ENCODE assay signal across 1 cellular context in the genomic region with DNA sequence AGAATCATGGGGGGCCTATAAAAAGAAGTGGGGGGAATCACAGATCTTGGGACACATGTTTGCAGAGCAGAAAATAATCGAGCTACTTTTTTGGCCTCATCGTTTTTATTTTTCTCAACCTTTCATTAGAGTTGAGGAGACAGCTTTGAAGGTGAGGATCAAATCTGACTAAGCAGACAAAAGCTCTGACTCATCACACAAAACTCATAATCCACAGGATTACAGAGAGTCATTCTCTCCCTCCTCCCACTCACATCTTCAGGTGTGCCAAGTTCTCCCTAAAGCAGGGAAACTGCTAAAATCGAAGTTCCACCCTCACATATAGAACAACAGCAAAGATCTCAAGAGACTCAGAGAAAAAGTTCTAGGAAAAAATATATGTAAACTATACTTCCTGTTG.
A peak's percentile ranks its signal among the peaks of the same experiment; 100 is the strongest.
TF ChIP-seq lines count a peak whose summit lies in the region.

No MANE protein-coding gene starts in this region.

TF ChIP-seq in K562, 482 proteins besides CTCF, POLR2A, EP300 and RAD21 (continued from another document and continues in another):
- TF ChIP-seq MED1 (CRISPR knock-in tag; IDR thresholded peaks at IDR 0.05; ENCODE audit: borderline replicate concordance): no peak
- TF ChIP-seq ZNF253 (CRISPR knock-in tag; conservative IDR thresholded peaks at IDR 0.05): no peak
- TF ChIP-seq SMARCA4 (IDR thresholded peaks at IDR 0.05): peak; percentile 28; the same call in 1 of the 2 replicates
- no peak for TF ChIP-seq ZC3H8 (IDR thresholded peaks at IDR 0.05)
- no peak for TF ChIP-seq KLF6 (CRISPR knock-in tag; IDR thresholded peaks at IDR 0.05; ENCODE audit: borderline replicate concordance)
- TF ChIP-seq ZFP30 (CRISPR knock-in tag; IDR thresholded peaks at IDR 0.05; ENCODE audit: borderline replicate concordance): no peak
- TF ChIP-seq SOX6 (IDR thresholded peaks at IDR 0.05): no peak
- TF ChIP-seq COPS2 (conservative IDR thresholded peaks at IDR 0.05): no peak
- TF ChIP-seq, protein P1, sequence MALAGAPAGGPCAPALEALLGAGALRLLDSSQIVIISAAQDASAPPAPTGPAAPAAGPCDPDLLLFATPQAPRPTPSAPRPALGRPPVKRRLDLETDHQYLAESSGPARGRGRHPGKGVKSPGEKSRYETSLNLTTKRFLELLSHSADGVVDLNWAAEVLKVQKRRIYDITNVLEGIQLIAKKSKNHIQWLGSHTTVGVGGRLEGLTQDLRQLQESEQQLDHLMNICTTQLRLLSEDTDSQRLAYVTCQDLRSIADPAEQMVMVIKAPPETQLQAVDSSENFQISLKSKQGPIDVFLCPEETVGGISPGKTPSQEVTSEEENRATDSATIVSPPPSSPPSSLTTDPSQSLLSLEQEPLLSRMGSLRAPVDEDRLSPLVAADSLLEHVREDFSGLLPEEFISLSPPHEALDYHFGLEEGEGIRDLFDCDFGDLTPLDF (CRISPR knock-in tag; IDR thresholded peaks at IDR 0.05): no peak
- no peak for TF ChIP-seq SP1 (CRISPR knock-in tag; IDR thresholded peaks at IDR 0.05)
- no peak for TF ChIP-seq SNIP1 (IDR thresholded peaks at IDR 0.05; ENCODE audit: low read depth)
- no peak for TF ChIP-seq ZNF184 (CRISPR knock-in tag; IDR thresholded peaks at IDR 0.05)
- TF ChIP-seq RBM25 (IDR thresholded peaks at IDR 0.05; ENCODE audit: low read depth, low read length, severe bottlenecking): no peak
- peak; percentile 60 for TF ChIP-seq EGR1 (conservative IDR thresholded peaks at IDR 0.05)
- no peak for TF ChIP-seq KAT7 (CRISPR knock-in tag; IDR thresholded peaks at IDR 0.05; ENCODE audit: borderline replicate concordance)
- TF ChIP-seq YBX1 (IDR thresholded peaks at IDR 0.05): no peak
- no peak for TF ChIP-seq CHD4 (IDR thresholded peaks at IDR 0.05; ENCODE audit: insufficient read depth, insufficient replicate concordance, low read depth, low read length, poor library complexity, severe bottlenecking)
- TF ChIP-seq, protein P2, sequence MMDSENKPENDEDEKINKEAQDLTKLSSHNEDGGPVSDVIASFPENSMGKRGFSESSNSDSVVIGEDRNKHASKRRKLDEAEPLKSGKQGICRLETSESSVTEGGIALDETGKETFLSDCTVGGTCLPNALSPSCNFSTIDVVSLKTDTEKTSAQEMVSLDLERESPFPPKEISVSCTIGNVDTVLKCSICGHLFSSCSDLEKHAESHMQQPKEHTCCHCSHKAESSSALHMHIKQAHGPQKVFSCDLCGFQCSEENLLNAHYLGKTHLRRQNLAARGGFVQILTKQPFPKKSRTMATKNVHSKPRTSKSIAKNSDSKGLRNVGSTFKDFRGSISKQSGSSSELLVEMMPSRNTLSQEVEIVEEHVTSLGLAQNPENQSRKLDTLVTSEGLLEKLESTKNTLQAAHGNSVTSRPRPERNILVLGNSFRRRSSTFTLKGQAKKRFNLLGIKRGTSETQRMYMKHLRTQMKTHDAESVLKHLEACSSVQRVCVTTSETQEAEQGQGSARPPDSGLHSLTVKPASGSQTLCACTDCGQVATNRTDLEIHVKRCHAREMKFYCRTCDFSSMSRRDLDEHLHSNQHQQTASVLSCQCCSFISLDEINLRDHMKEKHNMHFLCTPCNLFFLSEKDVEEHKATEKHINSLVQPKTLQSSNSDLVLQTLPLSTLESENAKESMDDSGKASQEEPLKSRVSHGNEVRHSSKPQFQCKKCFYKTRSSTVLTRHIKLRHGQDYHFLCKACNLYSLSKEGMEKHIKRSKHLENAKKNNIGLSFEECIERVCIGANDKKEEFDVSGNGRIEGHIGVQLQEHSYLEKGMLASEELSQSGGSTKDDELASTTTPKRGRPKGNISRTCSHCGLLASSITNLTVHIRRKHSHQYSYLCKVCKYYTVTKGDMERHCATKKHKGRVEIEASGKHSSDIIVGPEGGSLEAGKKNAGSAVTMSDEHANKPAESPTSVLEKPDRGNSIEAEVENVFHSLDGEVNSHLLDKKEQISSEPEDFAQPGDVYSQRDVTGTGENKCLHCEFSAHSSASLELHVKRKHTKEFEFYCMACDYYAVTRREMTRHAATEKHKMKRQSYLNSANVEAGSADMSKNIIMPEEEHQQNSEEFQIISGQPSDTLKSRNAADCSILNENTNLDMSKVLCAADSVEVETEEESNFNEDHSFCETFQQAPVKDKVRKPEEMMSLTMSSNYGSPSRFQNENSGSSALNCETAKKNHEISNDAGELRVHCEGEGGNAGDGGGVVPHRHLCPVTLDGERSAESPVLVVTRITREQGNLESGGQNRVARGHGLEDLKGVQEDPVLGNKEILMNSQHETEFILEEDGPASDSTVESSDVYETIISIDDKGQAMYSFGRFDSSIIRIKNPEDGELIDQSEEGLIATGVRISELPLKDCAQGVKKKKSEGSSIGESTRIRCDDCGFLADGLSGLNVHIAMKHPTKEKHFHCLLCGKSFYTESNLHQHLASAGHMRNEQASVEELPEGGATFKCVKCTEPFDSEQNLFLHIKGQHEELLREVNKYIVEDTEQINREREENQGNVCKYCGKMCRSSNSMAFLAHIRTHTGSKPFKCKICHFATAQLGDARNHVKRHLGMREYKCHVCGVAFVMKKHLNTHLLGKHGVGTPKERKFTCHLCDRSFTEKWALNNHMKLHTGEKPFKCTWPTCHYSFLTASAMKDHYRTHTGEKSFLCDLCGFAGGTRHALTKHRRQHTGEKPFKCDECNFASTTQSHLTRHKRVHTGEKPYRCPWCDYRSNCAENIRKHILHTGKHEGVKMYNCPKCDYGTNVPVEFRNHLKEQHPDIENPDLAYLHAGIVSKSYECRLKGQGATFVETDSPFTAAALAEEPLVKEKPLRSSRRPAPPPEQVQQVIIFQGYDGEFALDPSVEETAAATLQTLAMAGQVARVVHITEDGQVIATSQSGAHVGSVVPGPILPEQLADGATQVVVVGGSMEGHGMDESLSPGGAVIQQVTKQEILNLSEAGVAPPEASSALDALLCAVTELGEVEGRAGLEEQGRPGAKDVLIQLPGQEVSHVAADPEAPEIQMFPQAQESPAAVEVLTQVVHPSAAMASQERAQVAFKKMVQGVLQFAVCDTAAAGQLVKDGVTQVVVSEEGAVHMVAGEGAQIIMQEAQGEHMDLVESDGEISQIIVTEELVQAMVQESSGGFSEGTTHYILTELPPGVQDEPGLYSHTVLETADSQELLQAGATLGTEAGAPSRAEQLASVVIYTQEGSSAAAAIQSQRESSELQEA (IDR thresholded peaks at IDR 0.05; ENCODE audit: low read depth): no peak
- TF ChIP-seq HDAC3 (IDR thresholded peaks at IDR 0.05; ENCODE audit: borderline replicate concordance, partially characterized antibody): no peak
- TF ChIP-seq WHSC1 (IDR thresholded peaks at IDR 0.05; ENCODE audit: low read length): no peak
- TF ChIP-seq, protein P3, sequence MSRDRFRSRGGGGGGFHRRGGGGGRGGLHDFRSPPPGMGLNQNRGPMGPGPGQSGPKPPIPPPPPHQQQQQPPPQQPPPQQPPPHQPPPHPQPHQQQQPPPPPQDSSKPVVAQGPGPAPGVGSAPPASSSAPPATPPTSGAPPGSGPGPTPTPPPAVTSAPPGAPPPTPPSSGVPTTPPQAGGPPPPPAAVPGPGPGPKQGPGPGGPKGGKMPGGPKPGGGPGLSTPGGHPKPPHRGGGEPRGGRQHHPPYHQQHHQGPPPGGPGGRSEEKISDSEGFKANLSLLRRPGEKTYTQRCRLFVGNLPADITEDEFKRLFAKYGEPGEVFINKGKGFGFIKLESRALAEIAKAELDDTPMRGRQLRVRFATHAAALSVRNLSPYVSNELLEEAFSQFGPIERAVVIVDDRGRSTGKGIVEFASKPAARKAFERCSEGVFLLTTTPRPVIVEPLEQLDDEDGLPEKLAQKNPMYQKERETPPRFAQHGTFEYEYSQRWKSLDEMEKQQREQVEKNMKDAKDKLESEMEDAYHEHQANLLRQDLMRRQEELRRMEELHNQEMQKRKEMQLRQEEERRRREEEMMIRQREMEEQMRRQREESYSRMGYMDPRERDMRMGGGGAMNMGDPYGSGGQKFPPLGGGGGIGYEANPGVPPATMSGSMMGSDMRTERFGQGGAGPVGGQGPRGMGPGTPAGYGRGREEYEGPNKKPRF (IDR thresholded peaks at IDR 0.05; ENCODE audit: low read depth, low read length): no peak
- peak; percentile 46 for TF ChIP-seq NFE2 (IDR thresholded peaks at IDR 0.05; ENCODE audit: low read depth)
- no peak for TF ChIP-seq ZSCAN29 (IDR thresholded peaks at IDR 0.05)
- no peak for TF ChIP-seq KAT8 (IDR thresholded peaks at IDR 0.05; ENCODE audit: low read depth)
- TF ChIP-seq, protein P4, sequence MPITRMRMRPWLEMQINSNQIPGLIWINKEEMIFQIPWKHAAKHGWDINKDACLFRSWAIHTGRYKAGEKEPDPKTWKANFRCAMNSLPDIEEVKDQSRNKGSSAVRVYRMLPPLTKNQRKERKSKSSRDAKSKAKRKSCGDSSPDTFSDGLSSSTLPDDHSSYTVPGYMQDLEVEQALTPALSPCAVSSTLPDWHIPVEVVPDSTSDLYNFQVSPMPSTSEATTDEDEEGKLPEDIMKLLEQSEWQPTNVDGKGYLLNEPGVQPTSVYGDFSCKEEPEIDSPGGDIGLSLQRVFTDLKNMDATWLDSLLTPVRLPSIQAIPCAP (CRISPR knock-in tag; IDR thresholded peaks at IDR 0.05; ENCODE audit: borderline replicate concordance): no peak
- no peak for TF ChIP-seq SMC3 (conservative IDR thresholded peaks at IDR 0.05; ENCODE audit: insufficient read depth, low read depth, low read length)
- TF ChIP-seq ZNF263 (CRISPR knock-in tag; IDR thresholded peaks at IDR 0.05; ENCODE audit: borderline replicate concordance): peak; percentile 23; the same call in 1 of the 2 replicates
- TF ChIP-seq, protein P5, sequence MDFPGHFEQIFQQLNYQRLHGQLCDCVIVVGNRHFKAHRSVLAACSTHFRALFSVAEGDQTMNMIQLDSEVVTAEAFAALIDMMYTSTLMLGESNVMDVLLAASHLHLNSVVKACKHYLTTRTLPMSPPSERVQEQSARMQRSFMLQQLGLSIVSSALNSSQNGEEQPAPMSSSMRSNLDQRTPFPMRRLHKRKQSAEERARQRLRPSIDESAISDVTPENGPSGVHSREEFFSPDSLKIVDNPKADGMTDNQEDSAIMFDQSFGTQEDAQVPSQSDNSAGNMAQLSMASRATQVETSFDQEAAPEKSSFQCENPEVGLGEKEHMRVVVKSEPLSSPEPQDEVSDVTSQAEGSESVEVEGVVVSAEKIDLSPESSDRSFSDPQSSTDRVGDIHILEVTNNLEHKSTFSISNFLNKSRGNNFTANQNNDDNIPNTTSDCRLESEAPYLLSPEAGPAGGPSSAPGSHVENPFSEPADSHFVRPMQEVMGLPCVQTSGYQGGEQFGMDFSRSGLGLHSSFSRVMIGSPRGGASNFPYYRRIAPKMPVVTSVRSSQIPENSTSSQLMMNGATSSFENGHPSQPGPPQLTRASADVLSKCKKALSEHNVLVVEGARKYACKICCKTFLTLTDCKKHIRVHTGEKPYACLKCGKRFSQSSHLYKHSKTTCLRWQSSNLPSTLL (IDR thresholded peaks at IDR 0.05): no peak
- no peak for TF ChIP-seq ZNF507 (tag; conservative IDR thresholded peaks at IDR 0.05)
- no peak for TF ChIP-seq TCF3 (CRISPR knock-in tag; IDR thresholded peaks at IDR 0.05)
- no peak for TF ChIP-seq BMI1 (IDR thresholded peaks at IDR 0.05; ENCODE audit: low read length)
- TF ChIP-seq U2AF1 (optimal IDR thresholded peaks at IDR 0.05; ENCODE audit: low read depth, low read length): no peak
- no peak for TF ChIP-seq ARID2 (IDR thresholded peaks at IDR 0.05)
- no peak for TF ChIP-seq SLC30A9 (CRISPR knock-in tag; IDR thresholded peaks at IDR 0.05)
- no peak for TF ChIP-seq CC2D1A (IDR thresholded peaks at IDR 0.05)
- no peak for TF ChIP-seq ZNF347 (CRISPR knock-in tag; IDR thresholded peaks at IDR 0.05; ENCODE audit: low read depth)
- no peak for TF ChIP-seq HCFC1 (IDR thresholded peaks at IDR 0.05; ENCODE audit: low read depth, low read length)
- TF ChIP-seq, protein P6, sequence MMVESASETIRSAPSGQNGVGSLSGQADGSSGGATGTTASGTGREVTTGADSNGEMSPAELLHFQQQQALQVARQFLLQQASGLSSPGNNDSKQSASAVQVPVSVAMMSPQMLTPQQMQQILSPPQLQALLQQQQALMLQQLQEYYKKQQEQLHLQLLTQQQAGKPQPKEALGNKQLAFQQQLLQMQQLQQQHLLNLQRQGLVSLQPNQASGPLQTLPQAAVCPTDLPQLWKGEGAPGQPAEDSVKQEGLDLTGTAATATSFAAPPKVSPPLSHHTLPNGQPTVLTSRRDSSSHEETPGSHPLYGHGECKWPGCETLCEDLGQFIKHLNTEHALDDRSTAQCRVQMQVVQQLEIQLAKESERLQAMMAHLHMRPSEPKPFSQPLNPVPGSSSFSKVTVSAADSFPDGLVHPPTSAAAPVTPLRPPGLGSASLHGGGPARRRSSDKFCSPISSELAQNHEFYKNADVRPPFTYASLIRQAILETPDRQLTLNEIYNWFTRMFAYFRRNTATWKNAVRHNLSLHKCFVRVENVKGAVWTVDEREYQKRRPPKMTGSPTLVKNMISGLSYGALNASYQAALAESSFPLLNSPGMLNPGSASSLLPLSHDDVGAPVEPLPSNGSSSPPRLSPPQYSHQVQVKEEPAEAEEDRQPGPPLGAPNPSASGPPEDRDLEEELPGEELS (CRISPR knock-in tag; IDR thresholded peaks at IDR 0.05; ENCODE audit: borderline replicate concordance): no peak
- TF ChIP-seq, protein P7, sequence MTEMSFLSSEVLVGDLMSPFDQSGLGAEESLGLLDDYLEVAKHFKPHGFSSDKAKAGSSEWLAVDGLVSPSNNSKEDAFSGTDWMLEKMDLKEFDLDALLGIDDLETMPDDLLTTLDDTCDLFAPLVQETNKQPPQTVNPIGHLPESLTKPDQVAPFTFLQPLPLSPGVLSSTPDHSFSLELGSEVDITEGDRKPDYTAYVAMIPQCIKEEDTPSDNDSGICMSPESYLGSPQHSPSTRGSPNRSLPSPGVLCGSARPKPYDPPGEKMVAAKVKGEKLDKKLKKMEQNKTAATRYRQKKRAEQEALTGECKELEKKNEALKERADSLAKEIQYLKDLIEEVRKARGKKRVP (CRISPR knock-in tag; IDR thresholded peaks at IDR 0.05): no peak
- no peak for TF ChIP-seq ZNF57 (CRISPR knock-in tag; IDR thresholded peaks at IDR 0.05)
- no peak for TF ChIP-seq ZNF444 (CRISPR knock-in tag; IDR thresholded peaks at IDR 0.05)
- no peak for TF ChIP-seq TAF1 (IDR thresholded peaks at IDR 0.05; ENCODE audit: control insufficient read depth, extremely low read depth, insufficient read depth, low read length, severe bottlenecking)
- no peak for TF ChIP-seq CBFB (CRISPR knock-in tag; IDR thresholded peaks at IDR 0.05)
- TF ChIP-seq ATF7 (IDR thresholded peaks at IDR 0.05): no peak
- TF ChIP-seq CBFA2T3 (IDR thresholded peaks at IDR 0.05): peak; percentile 28; the same call in 1 of the 2 replicates
- no peak for TF ChIP-seq STAT5A (IDR thresholded peaks at IDR 0.05; ENCODE audit: borderline replicate concordance, low read length)
- TF ChIP-seq, protein P8, sequence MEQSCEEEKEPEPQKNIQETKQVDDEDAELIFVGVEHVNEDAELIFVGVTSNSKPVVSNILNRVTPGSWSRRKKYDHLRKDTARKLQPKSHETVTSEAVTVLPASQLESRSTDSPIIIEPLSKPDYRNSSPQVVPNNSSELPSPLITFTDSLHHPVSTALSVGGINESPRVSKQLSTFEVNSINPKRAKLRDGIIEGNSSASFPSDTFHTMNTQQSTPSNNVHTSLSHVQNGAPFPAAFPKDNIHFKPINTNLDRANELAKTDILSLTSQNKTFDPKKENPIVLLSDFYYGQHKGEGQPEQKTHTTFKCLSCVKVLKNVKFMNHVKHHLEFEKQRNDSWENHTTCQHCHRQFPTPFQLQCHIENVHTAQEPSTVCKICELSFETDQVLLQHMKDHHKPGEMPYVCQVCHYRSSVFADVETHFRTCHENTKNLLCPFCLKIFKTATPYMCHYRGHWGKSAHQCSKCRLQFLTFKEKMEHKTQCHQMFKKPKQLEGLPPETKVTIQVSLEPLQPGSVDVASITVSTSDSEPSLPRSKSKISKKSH (CRISPR knock-in tag; IDR thresholded peaks at IDR 0.05): no peak
